ENCODE assay signal across 29 cellular contexts in genomic region chr15:98555173-98555515, GRCh38.
"Had no signal": no experiment of that assay in that cellular context is flagged by ENCODE, and none has a peak within 500 bp of the region (broad histone marks: within the 10 kb centered on the region; RNA-seq: fewer than 3 reads in every experiment).

No MANE protein-coding gene starts in this region.

- H3K27ac Mint-ChIP-seq: immature natural killer cell; nephron progenitor cell; neural progenitor cell; stimulated activated naive B cell treated with anti-CD40 and anti-IgM and Interleukin-4, amounts not matched to agents 10 μg/mL and 1 μg/mL and 100 μg/mL, for 72 hours had no signal

- H3K4me3 ChIP-seq: left lung, lower lobe of right lung, neural progenitor cell, prostate gland, skin epidermis, stomach, testis, tibial artery, upper lobe of right lung had no signal

- H2AFZ ChIP-seq: neural progenitor cell had no signal

- H3K36me3 Mint-ChIP-seq: immature natural killer cell; naive thymus-derived CD8-positive, alpha-beta T cell; neural progenitor cell; stimulated activated naive B cell treated with anti-CD40 and anti-IgM and Interleukin-4, amounts not matched to agents 10 μg/mL and 1 μg/mL and 100 μg/mL, for 72 hours had no signal

- H3K4me1 ChIP-seq: left lung, lower lobe of right lung, neural progenitor cell, prostate gland, testis, tibial artery, upper lobe of right lung had no signal

- H3K9me3 ChIP-seq: left lung, lower lobe of right lung, neutrophil, prostate gland, stomach, testis, tibial artery, upper lobe of right lung had no signal

- H3K4me2 ChIP-seq: neural progenitor cell had no signal

- H3K27ac ChIP-seq: left lung, lower lobe of right lung, neural progenitor cell, neutrophil, prostate gland, skin epidermis, stomach, testis, tibial artery, upper lobe of right lung had no signal

- ATAC-seq: left colon; left lung; lower lobe of right lung; naive thymus-derived CD8-positive, alpha-beta T cell; right cardiac atrium; sciatic nerve; stimulated activated naive B cell treated with anti-CD40 and anti-IgM and Interleukin-4, amounts not matched to agents 10 μg/mL and 1 μg/mL and 100 μg/mL, for 72 hours; stimulated activated naive CD8-positive, alpha-beta T cell treated with anti-CD3 and anti-CD28 coated beads, Interleukin-15, Interleukin-2, amounts not matched to agents 100 U/mL and 50 U/mL, for 24 hours; upper lobe of right lung had no signal

- H3K4me1 Mint-ChIP-seq: immature natural killer cell; naive thymus-derived CD8-positive, alpha-beta T cell; nephron progenitor cell; stimulated activated naive B cell treated with anti-CD40 and anti-IgM and Interleukin-4, amounts not matched to agents 10 μg/mL and 1 μg/mL and 100 μg/mL, for 72 hours had no signal

- DNase-seq: hypothalamus; immature natural killer cell; kidney; left colon; left lung; lower lobe of right lung; mammary epithelial cell; mesenchymal stem cell; naive thymus-derived CD8-positive, alpha-beta T cell; nephron progenitor cell; occipital lobe; retina; right cardiac atrium; stimulated activated CD4-positive, alpha-beta T cell treated with anti-CD3 and anti-CD28 coated beads, Interleukin-12 subunit alpha, Interleukin-12 subunit beta, amount 100 ng/mL, for 4 hours; stimulated activated CD4-positive, alpha-beta T cell treated with anti-CD3 and anti-CD28 coated beads, Interleukin-15, amount 100 ng/mL, for 24 hours; stimulated activated CD4-positive, alpha-beta T cell treated with anti-CD3 and anti-CD28 coated beads, Interleukin-2, amount 100 ng/mL, for 24 hours; stimulated activated CD4-positive, alpha-beta T cell treated with anti-CD3 and anti-CD28 coated beads, Interleukin-4, amount 100 ng/mL, for 1 hour; stimulated activated naive B cell treated with anti-CD40 and anti-IgM and Interleukin-4, amounts not matched to agents 10 μg/mL and 1 μg/mL and 100 μg/mL, for 72 hours; stimulated activated naive CD8-positive, alpha-beta T cell treated with anti-CD3 and anti-CD28 coated beads, Interleukin-15, Interleukin-2, amounts not matched to agents 100 U/mL and 50 U/mL, for 24 hours; stomach; testis; tibial artery; trophoblast cell; upper lobe of right lung had no signal

- H3K27me3 ChIP-seq: left lung, neural progenitor cell, stomach, testis, upper lobe of right lung had no signal

- H3K36me3 ChIP-seq: left lung, lower lobe of right lung, neural progenitor cell, neutrophil, prostate gland, stomach, tibial artery, upper lobe of right lung had no signal

- H3K4me3 Mint-ChIP-seq: immature natural killer cell; naive thymus-derived CD8-positive, alpha-beta T cell; nephron progenitor cell; neural progenitor cell; stimulated activated naive B cell treated with anti-CD40 and anti-IgM and Interleukin-4, amounts not matched to agents 10 μg/mL and 1 μg/mL and 100 μg/mL, for 72 hours had no signal
